Comparison of ENCODE assay signal across 19 cellular contexts in genomic region chr9:109728696-109729300, GRCh38. TPM values are rescaled to one million over a fixed set of nuclear protein-coding genes. Genes with fewer than 3 reads are reported as not detected.
"Had no signal": no experiment of that assay in that cellular context is flagged by ENCODE, and none has a peak within 500 bp of the region (broad histone marks: within the 10 kb centered on the region; RNA-seq: fewer than 3 reads in every experiment).

No MANE protein-coding gene starts in this region.

- H3K9me3 ChIP-seq: MG63 had no signal

- DNase-seq: activated CD4-positive, alpha-beta T cell treated with anti-CD3 and anti-CD28 coated beads for 36 hours; activated CD8-positive, alpha-beta memory T cell treated with anti-CD3 and anti-CD28 coated beads, Interleukin-2, amount 50 U/mL, for 48 hours; activated CD8-positive, alpha-beta T cell treated with anti-CD3 and anti-CD28 coated beads for 36 hours; activated effector memory CD4-positive, alpha-beta T cell treated with anti-CD3 and anti-CD28 coated beads, Interleukin-2, amount 50 U/mL, for 16 hours; activated naive CD4-positive, alpha-beta T cell treated with Interleukin-2 at 50 U/mL for 16 hours; activated naive CD8-positive, alpha-beta T cell treated with anti-CD3 and anti-CD28 coated beads, Interleukin-2, amount 50 U/mL, for 24 hours; activated T-cell treated with anti-CD3 and anti-CD28 coated beads, Interleukin-2, amount 50 U/mL, for 24 hours; cerebellar nuclear complex; MG63; NCI-H1105; NCI-H1436; NCI-H1694 treated with DMSO at 0.1 percent for 48 hours; NCI-H2029 treated with DMSO at 0.1 percent for 48 hours; NCI-H345; NCI-H510A treated with DMSO at 0.1 percent for 48 hours; SIG-M5; T-helper 1 cell; WERI-Rb-1 had no signal

- H3K4me3 ChIP-seq: MG63 had no signal

- H3K36me3 ChIP-seq: MG63, WERI-Rb-1 had no signal

- H3K27ac ChIP-seq: WERI-Rb-1 had no signal

RNA-seq across cellular contexts. Expression of gene PALM2AKAP2, which starts 51.2 kb away (rescaled TPM):
- total RNA-seq: activated CD8-positive, alpha-beta T cell treated with anti-CD3 and anti-CD28 coated beads for 36 hours; T-helper 2 cell treated with Interferon-gamma antibody and Interleukin-4, amounts not matched to agents 100 ng/mL and 5 ng/mL, for 36 hours had no signal
